23 cellular contexts compared by ENCODE assay signal in genomic region chr13:27120011-27120410, GRCh38. TPM values are rescaled to one million over a fixed set of nuclear protein-coding genes. Genes with fewer than 3 reads are reported as not detected.
DNase-seq lines count a peak whose midpoint lies in the region; ATAC-seq, FAIRE-seq and TF ChIP-seq lines count a peak whose summit lies in the region.
"Had no signal": no experiment of that assay in that cellular context is flagged by ENCODE, and none has a peak within 500 bp of the region (broad histone marks: within the 10 kb centered on the region; RNA-seq: fewer than 3 reads in every experiment).

No MANE protein-coding gene starts in this region.

- peak; percentile 11 for FAIRE-seq in GM19239 (lab: Jason Lieb, UNC)

- intact Hi-C loops in mucosa of descending colon (cut with DNase I, micrococcal nuclease): no loop called here

- no peaks in the 10 kb centered on the region for H3K27me3 ChIP-seq in adipocyte (replicated peaks; ENCODE audit: control insufficient read depth, insufficient read depth, low read length)
- H3K27me3 ChIP-seq: SJCRH30 had no signal

- H3K4me3 ChIP-seq in AG10803 (ENCODE audit: low read length): no peak overlapping the region
- H3K4me3 ChIP-seq in adipocyte (ENCODE audit: low read length): no peak overlapping the region
- no peak overlapping the region for H3K4me3 ChIP-seq in fibroblast of villous mesenchyme (ENCODE audit: low read depth, low read length)
- H3K4me3 ChIP-seq in mucosa of descending colon: no peak overlapping the region
- H3K4me3 ChIP-seq: SJCRH30 had no signal

- H3K4me1 ChIP-seq in adipocyte (ENCODE audit: control insufficient read depth, insufficient read depth, low read length): peaks cover 21% of the 10 kb centered on the region
- H3K4me1 ChIP-seq in mucosa of descending colon (ENCODE audit: low read depth): no peaks in the 10 kb centered on the region

- TF ChIP-seq CTCF in AG10803 (conservative IDR thresholded peaks at IDR 0.05; ENCODE audit: low read length) (no peak), fibroblast of villous mesenchyme (IDR thresholded peaks at IDR 0.05; ENCODE audit: insufficient read depth, low read depth, low read length) (no peak), mucosa of descending colon (IDR thresholded peaks at IDR 0.05) (no peak)

- no peaks in the 10 kb centered on the region for H3K9me3 ChIP-seq in adipocyte (ENCODE audit: control insufficient read depth, low read length)
- no peaks in the 10 kb centered on the region for H3K9me3 ChIP-seq in mucosa of descending colon
- H3K9me3 ChIP-seq: SJCRH30 had no signal

- H3K36me3 ChIP-seq in adipocyte (ENCODE audit: control insufficient read depth, insufficient read depth, low read length, severe bottlenecking) (peaks cover 6% of the 10 kb centered on the region), mucosa of descending colon (ENCODE audit: low read depth) (no peaks in the 10 kb centered on the region)

- H3K9ac ChIP-seq in adipocyte (ENCODE audit: low read length): no peak overlapping the region

- peak; percentile 47 for DNase-seq in AG10803 (ENCODE audit: low read depth)
- no peak for DNase-seq in GM19239 (ENCODE audit: insufficient read length, low spot score)
- DNase-seq in adipocyte (ENCODE audit: low read depth): peak; percentile 18
- DNase-seq in fibroblast of villous mesenchyme (ENCODE audit: low read depth): peak; percentile 26
- no peak for DNase-seq in NCI-H748 treated with DMSO at 0.1 percent for 48 hours (lab: John Stamatoyannopoulos, UW)
- no peak for DNase-seq in RKO (ENCODE audit: low spot score)
- no peak for DNase-seq in NCI-H2171 treated with DMSO at 0.1 percent for 48 hours (lab: John Stamatoyannopoulos, UW)
- no peak for DNase-seq in mucosa of descending colon
- DNase-seq: C1 segment of cervical spinal cord; CD8-positive, alpha-beta T cell; DMS 273 treated with DMSO at 0.1 percent for 48 hours; DMS79 treated with DMSO at 0.1 percent for 48 hours; NCI-H1092; NCI-H1417 treated with DMSO at 0.1 percent for 48 hours; NCI-H1694 treated with DMSO at 0.1 percent for 48 hours; NCI-H2081 treated with DMSO at 0.1 percent for 48 hours; NCI-H524; NCI-H774; NK-92 treated with Interleukin-12 subunit alpha and Interleukin-12 subunit beta, amount 100 ng/mL, for 24 hours; PC-3; SJCRH30 had no signal

- ATAC-seq in mucosa of descending colon: no peak
- ATAC-seq: CD8-positive, alpha-beta T cell; PC-3; Right ventricle myocardium inferior; SK-N-SH treated with all-trans-retinoic acid at 6 μM for 48 hours had no signal

RNA-seq across cellular contexts. Expression of gene USP12, which starts 51.6 kb away (rescaled TPM):
- total RNA-seq in fibroblast of villous mesenchyme (13.9 and 19.0 TPM in 2 replicates), mucosa of descending colon (10 to 100 TPM; 34.3 to 77.1 (median 45.0) TPM)

Comparison
In these comparisons a context has a peak if more than half of its experiments do, and no peak if none do; other contexts are left out.
1. DNase-seq: peak in AG10803 (single experiment), adipocyte (single experiment) and fibroblast of villous mesenchyme (single experiment); none in GM19239 (single experiment), NCI-H748 treated with DMSO at 0.1 percent for 48 hours (single experiment), RKO (single experiment), NCI-H2171 treated with DMSO at 0.1 percent for 48 hours (single experiment) and mucosa of descending colon (0 of 3).